In the genomic region with DNA sequence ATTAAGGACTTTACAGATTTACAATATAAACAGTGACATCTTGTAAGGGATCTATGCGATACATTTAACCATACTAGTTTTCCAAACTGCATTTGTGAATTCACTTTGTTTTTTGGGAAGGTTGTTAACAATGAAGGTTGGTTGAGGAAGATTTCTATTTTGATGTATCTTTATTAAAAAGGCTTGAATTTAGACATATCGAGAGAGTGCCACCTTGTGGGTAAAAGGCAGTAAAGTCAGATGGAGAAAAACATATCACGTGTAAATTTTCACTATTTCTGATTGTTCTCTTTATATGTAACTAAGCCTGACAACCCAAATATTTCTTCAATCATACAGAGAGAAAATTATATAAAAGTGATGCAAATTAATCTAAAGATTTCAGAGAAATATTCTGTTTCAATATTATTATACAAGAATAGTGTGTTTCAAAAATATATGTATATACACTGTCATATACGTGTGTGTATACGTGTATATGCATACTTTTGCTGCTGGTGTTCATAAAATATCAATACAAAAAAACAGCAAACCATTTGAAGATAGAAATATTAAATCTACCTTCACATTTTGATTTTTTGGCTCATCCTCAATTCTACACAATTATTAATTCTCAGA, we compare ENCODE assay signal across 10 cellular contexts.
A peak's percentile ranks its signal among the peaks of the same experiment; 100 is the strongest.
DNase-seq lines count a peak whose midpoint lies in the region; ATAC-seq, FAIRE-seq and TF ChIP-seq lines count a peak whose summit lies in the region.
"Had no signal": no experiment of that assay in that cellular context is flagged by ENCODE, and none has a peak within 500 bp of the region (broad histone marks: within the 10 kb centered on the region; RNA-seq: fewer than 3 reads in every experiment).

No MANE protein-coding gene starts in this region.

- no peak overlapping the region for H3K4me2 ChIP-seq in GM23338

- H3K36me3 Mint-ChIP-seq in GM23338 (ENCODE audit: low read depth) = no peaks in the 10 kb centered on the region
- no peaks in the 10 kb centered on the region for H3K36me3 Mint-ChIP-seq in activated CD4-positive, alpha-beta T cell treated with anti-CD3 and anti-CD28 coated beads for 36 hours (ENCODE audit: low read depth)

- H3K27ac ChIP-seq in AG04450 (ENCODE audit: low read depth, low read length) (no peak overlapping the region), GM23338 (ENCODE audit: low read depth) (no peak overlapping the region)

- H2AFZ ChIP-seq in GM23338 = no peak overlapping the region

- H4K20me1 ChIP-seq in GM23338 (replicated peaks; ENCODE audit: insufficient read depth) = no peaks in the 10 kb centered on the region

- CTCF ChIA-PET in AG04450 (lab: Charles Lee) = interaction anchor here (1.5 kb wide), 1 partner anchor 224 kb away, joined by 4 read pairs; no protein-coding TSS in a partner anchor
- CTCF ChIA-PET in activated CD4-positive, alpha-beta T cell treated with anti-CD3 and anti-CD28 coated beads for 36 hours (lab: Charles Lee) = no interaction called here

- H3K27me3 Mint-ChIP-seq in GM23338 (ENCODE audit: insufficient read depth, low read depth, poor library complexity) = no peaks in the 10 kb centered on the region
- H3K27me3 Mint-ChIP-seq in activated CD4-positive, alpha-beta T cell treated with anti-CD3 and anti-CD28 coated beads for 36 hours = no peaks in the 10 kb centered on the region

- H3K27me3 ChIP-seq in AG04450 (ENCODE audit: control insufficient read depth, insufficient read depth, low read length) = no peaks in the 10 kb centered on the region
- no peaks in the 10 kb centered on the region for H3K27me3 ChIP-seq in GM23338 (ENCODE audit: insufficient read depth)

- ATAC-seq in GM23338 = no peak
- no peak for ATAC-seq in activated CD4-positive, alpha-beta T cell treated with anti-CD3 and anti-CD28 coated beads for 36 hours
- no peak for ATAC-seq in HG03439 (IDR thresholded peaks at IDR 0.05; ENCODE audit: unreplicated experiment)
- ATAC-seq: activated T-cell treated with anti-CD3 and anti-CD28 coated beads, Interleukin-2, amount 50 U/mL, for 72 hours had no signal

- no peaks in the 10 kb centered on the region for H3K36me3 ChIP-seq in GM23338 (ENCODE audit: insufficient read depth)

- H3K4me3 Mint-ChIP-seq in GM23338 = no peak overlapping the region
- H3K4me3 Mint-ChIP-seq in activated CD4-positive, alpha-beta T cell treated with anti-CD3 and anti-CD28 coated beads for 36 hours = no peak overlapping the region
- H3K4me3 Mint-ChIP-seq: activated T-cell treated with anti-CD3 and anti-CD28 coated beads, Interleukin-2, amount 50 U/mL, for 72 hours had no signal

- intact Hi-C loops in activated CD4-positive, alpha-beta T cell treated with anti-CD3 and anti-CD28 coated beads for 36 hours (cut with DNase I, micrococcal nuclease) = loop anchor here in 1 of 2 experiments (1.0 to 10.0 kb wide), 4 partner anchors 226 to 1591 kb away; no protein-coding TSS in a partner anchor

- POLR2A ChIA-PET in AG04450 (lab: Yijun Ruan, JAX) = no interaction called here
- POLR2A ChIA-PET in activated CD4-positive, alpha-beta T cell treated with anti-CD3 and anti-CD28 coated beads for 36 hours (lab: Charles Lee) = no interaction called here

- DNase-seq in AG04450 (ENCODE audit: low read depth, low spot score) (no peak), GM23338 (ENCODE audit: low spot score) (peak; percentile 45), SHP77 treated with DMSO at 0.1 percent for 48 hours (lab: John Stamatoyannopoulos, UW) (peak; percentile 5), ecto neural progenitor cell (ENCODE audit: low spot score) (no peak)
- DNase-seq in central memory CD4-positive, alpha-beta T cell = no peak
- DNase-seq in activated CD4-positive, alpha-beta T cell treated with anti-CD3 and anti-CD28 coated beads for 36 hours = no peak
- DNase-seq: activated T-cell treated with anti-CD3 and anti-CD28 coated beads, Interleukin-2, amount 50 U/mL, for 72 hours; NCI-H187 treated with DMSO at 0.1 percent for 48 hours had no signal

- no peaks in the 10 kb centered on the region for H3K9me2 ChIP-seq in GM23338 (ENCODE audit: insufficient read depth)

- H3K4me1 Mint-ChIP-seq in GM23338 = no peaks in the 10 kb centered on the region
- H3K4me1 Mint-ChIP-seq in activated CD4-positive, alpha-beta T cell treated with anti-CD3 and anti-CD28 coated beads for 36 hours = no peaks in the 10 kb centered on the region

- H3F3A ChIP-seq in GM23338 (replicated peaks; ENCODE audit: low read depth) = no peaks in the 10 kb centered on the region

- no peaks in the 10 kb centered on the region for H3K9me3 Mint-ChIP-seq in GM23338
- no peaks in the 10 kb centered on the region for H3K9me3 Mint-ChIP-seq in activated CD4-positive, alpha-beta T cell treated with anti-CD3 and anti-CD28 coated beads for 36 hours (ENCODE audit: low read depth)

- TF ChIP-seq CTCF in AG04450 (IDR thresholded peaks at IDR 0.05; ENCODE audit: low read depth, low read length) (peak; percentile 44), GM23338 (conservative IDR thresholded peaks at IDR 0.05; ENCODE audit: low read depth in 2 of 2) (peak; percentile 58 to 77)

- H3K4me3 ChIP-seq in AG04450 (ENCODE audit: low read depth, low read length) (no peak overlapping the region), GM23338 (no peak overlapping the region)

- no peaks in the 10 kb centered on the region for H3K4me1 ChIP-seq in GM23338 (ENCODE audit: insufficient read depth)

- FAIRE-seq in islet of Langerhans (lab: Jason Lieb, UNC) = peak; percentile 97

- no peak overlapping the region for H3K27ac Mint-ChIP-seq in GM23338
- H3K27ac Mint-ChIP-seq in activated CD4-positive, alpha-beta T cell treated with anti-CD3 and anti-CD28 coated beads for 36 hours = no peak overlapping the region
- H3K27ac Mint-ChIP-seq: activated T-cell treated with anti-CD3 and anti-CD28 coated beads, Interleukin-2, amount 50 U/mL, for 72 hours had no signal

- no peaks in the 10 kb centered on the region for H3K79me2 ChIP-seq in GM23338 (replicated peaks; ENCODE audit: insufficient read depth)

- no peaks in the 10 kb centered on the region; the same call in 1 of the 2 replicates for H3K9me3 ChIP-seq in AG04450 (ENCODE audit: control insufficient read depth, insufficient read depth, low read length)

TF ChIP-seq in GM23338, 12 proteins besides CTCF, POLR2A, EP300 and RAD21 (continues in another document):
- TF ChIP-seq, protein P1, sequence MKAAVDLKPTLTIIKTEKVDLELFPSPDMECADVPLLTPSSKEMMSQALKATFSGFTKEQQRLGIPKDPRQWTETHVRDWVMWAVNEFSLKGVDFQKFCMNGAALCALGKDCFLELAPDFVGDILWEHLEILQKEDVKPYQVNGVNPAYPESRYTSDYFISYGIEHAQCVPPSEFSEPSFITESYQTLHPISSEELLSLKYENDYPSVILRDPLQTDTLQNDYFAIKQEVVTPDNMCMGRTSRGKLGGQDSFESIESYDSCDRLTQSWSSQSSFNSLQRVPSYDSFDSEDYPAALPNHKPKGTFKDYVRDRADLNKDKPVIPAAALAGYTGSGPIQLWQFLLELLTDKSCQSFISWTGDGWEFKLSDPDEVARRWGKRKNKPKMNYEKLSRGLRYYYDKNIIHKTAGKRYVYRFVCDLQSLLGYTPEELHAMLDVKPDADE (IDR thresholded peaks at IDR 0.05) = no peak

Comparison
In these comparisons a context has a peak if more than half of its experiments do, and no peak if none do; other contexts are left out.
1. DNase-seq: peak in GM23338 (single experiment) and SHP77 treated with DMSO at 0.1 percent for 48 hours (single experiment); none in AG04450 (single experiment), central memory CD4-positive, alpha-beta T cell (single experiment), activated CD4-positive, alpha-beta T cell treated with anti-CD3 and anti-CD28 coated beads for 36 hours (single experiment) and ecto neural progenitor cell (single experiment).